ENCODE assay signal across 8 cellular contexts in the genomic region with DNA sequence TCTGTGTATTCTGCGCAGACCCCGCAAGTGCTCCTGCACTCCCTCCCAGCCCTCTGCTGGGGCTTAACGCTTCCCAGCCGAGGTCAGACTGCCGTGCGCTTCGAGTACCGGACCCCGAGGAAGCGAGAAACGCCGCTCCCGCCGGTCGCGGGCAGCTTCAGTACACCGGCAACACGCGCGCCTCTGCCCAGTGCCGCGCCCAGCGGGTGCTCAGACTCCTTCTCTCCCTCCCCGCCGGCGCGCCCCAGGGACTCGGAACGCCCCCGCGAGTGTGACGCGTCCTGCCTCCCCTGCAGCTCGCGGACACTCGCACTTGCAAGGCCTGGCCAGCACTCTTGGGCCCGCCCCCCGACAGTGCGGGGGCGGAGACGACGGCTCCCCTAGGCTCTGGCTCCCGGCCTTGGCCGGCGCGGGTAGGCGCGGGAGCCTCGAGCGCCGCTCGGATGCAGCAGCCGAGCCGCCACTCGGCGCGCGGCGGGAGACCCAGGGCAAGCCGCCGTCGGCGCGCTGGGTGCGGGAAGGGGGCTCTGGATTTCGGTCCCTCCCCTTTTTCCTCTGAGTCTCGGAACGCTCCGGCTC. TPM values are rescaled to one million over a fixed set of nuclear protein-coding genes. Genes with fewer than 3 reads are reported as not detected.
DNase-seq lines count a peak whose midpoint lies in the region; ATAC-seq and TF ChIP-seq lines count a peak whose summit lies in the region.

Gene PTGER2, plus strand, starts transcription at position 410 of the 579 bp plus-strand sequence. CDS start 237 bp downstream, outside the sequence.

- H3K9me3 ChIP-seq in A673 (ENCODE audit: low read depth, low read length, poor library complexity, severe bottlenecking): no peaks in the 10 kb centered on the region
- no peaks in the 10 kb centered on the region for H3K9me3 ChIP-seq in adipocyte (ENCODE audit: control insufficient read depth, low read length)
- no peaks in the 10 kb centered on the region for H3K9me3 ChIP-seq in right atrium auricular region
- H3K9me3 ChIP-seq in aorta (ENCODE audit: control insufficient read depth, low read length): no peaks in the 10 kb centered on the region

- H3K9me3 Mint-ChIP-seq in T-cell: no peaks in the 10 kb centered on the region

- BruUV-seq in A673 (replicated peaks; lab: Mats Ljungman, UMichigan): no TSS peak

- H3K4me3 Mint-ChIP-seq in T-cell: peak within 1 kb of the TSS; percentile 99 to 100 (median 99)

- H3K27me3 ChIP-seq in A673 (replicated peaks; ENCODE audit: insufficient read depth, low read depth, low read length, poor library complexity): peaks cover 64% of the 10 kb centered on the region
- H3K27me3 ChIP-seq in HL-60 (ENCODE audit: insufficient read depth, poor library complexity, severe bottlenecking): no peaks in the 10 kb centered on the region
- H3K27me3 ChIP-seq in adipocyte (replicated peaks; ENCODE audit: control insufficient read depth, insufficient read depth, low read length): no peaks in the 10 kb centered on the region
- H3K27me3 ChIP-seq in right atrium auricular region: no peaks in the 10 kb centered on the region
- no peaks in the 10 kb centered on the region for H3K27me3 ChIP-seq in aorta (ENCODE audit: control insufficient read depth in 1 of 2, insufficient read depth in 2 of 2, low read length in 1 of 2)

- peak within 1 kb of the TSS; percentile 84 for H3K9ac ChIP-seq in adipocyte (ENCODE audit: low read length)

- peak within 1 kb of the TSS; percentile 38 for H3K4me3 ChIP-seq in A673 (ENCODE audit: low read depth, low read length, poor library complexity, severe bottlenecking)
- peak within 1 kb of the TSS; percentile 73 for H3K4me3 ChIP-seq in HL-60 (replicated peaks; ENCODE audit: insufficient read depth, low read length)
- H3K4me3 ChIP-seq in adipocyte (ENCODE audit: low read length): peak within 1 kb of the TSS; percentile 88
- peak within 1 kb of the TSS; percentile 31 to 60 for H3K4me3 ChIP-seq in right atrium auricular region
- H3K4me3 ChIP-seq in retinal pigment epithelial cell (ENCODE audit: low read length): peak within 1 kb of the TSS; percentile 70
- H3K4me3 ChIP-seq in aorta (ENCODE audit: low read length in 2 of 2): peak within 1 kb of the TSS; percentile 6 to 44

- peak; percentile 42 for ATAC-seq in GM18909 (IDR thresholded peaks at IDR 0.05; ENCODE audit: poor library complexity, unreplicated experiment)
- peak; percentile 65 to 66 (median 65) for ATAC-seq in T-cell (replicated peaks in 1 of 4)
- peak; percentile 85 for ATAC-seq in aorta (ENCODE audit: low FRiP score)

- H3K27me3 Mint-ChIP-seq in T-cell: peaks cover 0 to 6% of the 10 kb centered on the region in 2 donors

- POLR2A ChIA-PET in A673 (lab: Charles Lee; ENCODE audit: low non-redundant PET): no interaction called here
- POLR2A ChIA-PET in T-cell (lab: Charles Lee): interaction anchor here in 1 of 2 donors (0.5 to 0.7 kb wide), 2 partner anchors 14 to 31 kb away, joined by 3 to 9 read pairs; no protein-coding TSS in a partner anchor

- DNase-seq in A673 (ENCODE audit: low spot score) (peak; percentile 53), HL-60 (ENCODE audit: low read depth in 1 of 2, low spot score in 1 of 2) (peak; percentile 87 to 92), T-cell (peak; percentile 29 to 75 (median 53)), adipocyte (ENCODE audit: low read depth) (peak; percentile 97), right atrium auricular region (ENCODE audit: low spot score) (peak; percentile 84), retinal pigment epithelial cell (ENCODE audit: low read depth) (peak; percentile 75), aorta (peak; percentile 93 to 97)

- peak within 1 kb of the TSS; percentile 95 to 98 for H3K27ac Mint-ChIP-seq in T-cell

- intact Hi-C loops in A673 (cut with micrococcal nuclease; ENCODE audit: unreplicated experiment) (loop anchor here (5.0 kb wide), 1 partner anchor 158 kb away; no protein-coding TSS in a partner anchor), aorta (cut with DNase I) (loop anchor here in 1 of 2 donors (10.0 kb wide), 1 partner anchor 241 kb away; the partner anchor contains the start of genes GPR137C and TXNDC16)

- 0 to 1% methylated on average over 60 to 69 of the region's 69 CpGs for WGBS in aorta, 2 donors

- TF ChIP-seq CTCF in A673 (conservative IDR thresholded peaks at IDR 0.05; ENCODE audit: low read depth, low read length) (no peak), HL-60 (IDR thresholded peaks at IDR 0.05; ENCODE audit: insufficient read depth, low read length) (no peak), right atrium auricular region (IDR thresholded peaks at IDR 0.05) (no peak), retinal pigment epithelial cell (conservative IDR thresholded peaks at IDR 0.05; ENCODE audit: low read depth, low read length) (no peak)

- H3K4me1 ChIP-seq in A673 (ENCODE audit: insufficient read depth, low read length, poor library complexity, severe bottlenecking) (no peaks in the 10 kb centered on the region), adipocyte (ENCODE audit: control insufficient read depth, insufficient read depth, low read length) (peaks cover 22% of the 10 kb centered on the region), right atrium auricular region (peaks cover 0 to 27% of the 10 kb centered on the region in 2 donors), aorta (ENCODE audit: control insufficient read depth in 1 of 2, insufficient read depth in 2 of 2, low read length in 2 of 2) (no peaks in the 10 kb centered on the region)

- H3K36me3 ChIP-seq in A673 (ENCODE audit: insufficient read depth, low read length, poor library complexity, severe bottlenecking) (no peaks in the 10 kb centered on the region), adipocyte (ENCODE audit: control insufficient read depth, insufficient read depth, low read length, severe bottlenecking) (no peaks in the 10 kb centered on the region), right atrium auricular region (no peaks in the 10 kb centered on the region), aorta (ENCODE audit: control insufficient read depth in 1 of 2, insufficient read depth in 2 of 2, low read length in 1 of 2) (no peaks in the 10 kb centered on the region)

- H3K4me1 Mint-ChIP-seq in T-cell: peaks cover 78 to 86% (median 80%) of the 10 kb centered on the region in 3 donors

- no peak within 1 kb of the TSS for H3K27ac ChIP-seq in A673 (ENCODE audit: low read depth, low read length, poor library complexity, severe bottlenecking)
- peak within 1 kb of the TSS; percentile 85 for H3K27ac ChIP-seq in HL-60 (replicated peaks)
- H3K27ac ChIP-seq in right atrium auricular region: peak within 1 kb of the TSS in 1 of 2 donors; percentile 34
- no peak within 1 kb of the TSS for H3K27ac ChIP-seq in aorta (ENCODE audit: low read depth in 1 of 2, low read length in 2 of 2)

- CTCF ChIA-PET in A673 (lab: Charles Lee) (no interaction called here), T-cell (lab: Charles Lee) (interaction anchor here in 1 of 2 donors (1.1 kb wide), 1 partner anchor 87 kb away, joined by 4 read pairs; no protein-coding TSS in a partner anchor)

- H3K36me3 Mint-ChIP-seq in T-cell: peaks cover 20% of the 10 kb centered on the region

RNA-seq across cellular contexts. Expression of gene PTGER2, which starts in this region (rescaled TPM):
- total RNA-seq in A673 (2021) (not detected in 2 replicates), T-cell (10 to 100 TPM; 38.8 to 68.0 (median 54.7) TPM), right atrium auricular region (1 to 10 TPM in 1 of 2 donors, under 1 TPM in 1; 0.44 to 1.5 TPM), aorta (1 to 10 TPM; 4.3 to 5.1 TPM)
- under 1 TPM; 0.38 to 0.82 TPM for polyA plus RNA-seq in aorta

Comparison
In these comparisons a context has a peak if more than half of its experiments do, and no peak if none do; other contexts are left out.
1. RNA of gene PTGER2 (total RNA-seq): 38.8 to 68.0 TPM in T-cell; 4.3 to 5.1 TPM in aorta, 0.44 to 1.5 TPM in right atrium auricular region and not detected in A673; every median in the first group is over 4 times any median in the second.
2. Peak in DNase-seq and H3K4me3 ChIP-seq in A673; RNA of the gene not detected or under 1 TPM.
3. H3K4me3 ChIP-seq: peak in every context shown above with its lines; median percentile 88 in adipocyte; 73 in HL-60; 70 in retinal pigment epithelial cell; 46 in right atrium auricular region; 38 in A673; 25 in aorta.
4. Peak in every context shown above with its lines, with median percentiles within 50 percentile points of each other: DNase-seq and ATAC-seq.